ENCODE assay signal across 20 cellular contexts in the genomic region with DNA sequence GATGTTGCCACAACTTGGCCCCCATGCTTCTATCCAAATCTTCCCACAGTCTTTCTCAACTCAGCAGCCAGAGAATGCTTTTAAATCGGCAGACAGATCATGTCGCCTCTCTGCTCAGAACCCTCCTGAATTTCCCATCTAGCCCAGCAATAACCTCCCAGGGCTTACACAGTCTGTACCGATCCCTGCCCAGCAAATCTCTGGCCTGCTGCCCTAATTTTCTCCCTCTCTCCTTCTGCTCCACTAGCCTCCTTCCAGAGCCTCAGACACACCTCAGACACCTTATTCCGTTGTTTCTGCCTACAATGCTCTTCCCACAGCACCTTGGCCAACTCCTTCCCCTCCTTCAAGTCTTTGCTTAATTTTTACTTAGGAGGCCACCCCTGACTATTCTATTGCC. TPM values are rescaled to one million over a fixed set of nuclear protein-coding genes. Genes with fewer than 3 reads are reported as not detected.
DNase-seq lines count a peak whose midpoint lies in the region; ATAC-seq, FAIRE-seq and TF ChIP-seq lines count a peak whose summit lies in the region.
"Had no signal": no experiment of that assay in that cellular context is flagged by ENCODE, and none has a peak within 500 bp of the region (broad histone marks: within the 10 kb centered on the region; RNA-seq: fewer than 3 reads in every experiment).

No MANE protein-coding gene starts in this region.

- no peaks in the 10 kb centered on the region for H3K9me3 Mint-ChIP-seq in activated T-helper 1 cell treated with anti-CD3 and anti-CD28 coated beads, Interleukin-12 subunit alpha, Interleukin-12 subunit beta, Interleukin-2, Interleukin-4 antibody, amounts not matched to agents 30 ng/mL and 10 ng/mL and 1 ng/mL, durations not matched to agents 14 hours and 24 hours and 36 hours
- H3K9me3 Mint-ChIP-seq: CD4-positive, alpha-beta T cell; HFFc6 had no signal

- BruUV-seq in endothelial cell of umbilical vein (replicated peaks; lab: Mats Ljungman, UMichigan), result no TSS peak

- H3K9ac ChIP-seq in endothelial cell of umbilical vein (replicated peaks; ENCODE audit: extremely low read depth, insufficient read depth, low read length), result no peak overlapping the region

- peaks cover 22% of the 10 kb centered on the region for H3K4me1 Mint-ChIP-seq in activated T-helper 1 cell treated with anti-CD3 and anti-CD28 coated beads, Interleukin-12 subunit alpha, Interleukin-12 subunit beta, Interleukin-2, Interleukin-4 antibody, amounts not matched to agents 30 ng/mL and 10 ng/mL and 1 ng/mL, durations not matched to agents 14 hours and 24 hours and 36 hours (ENCODE audit: low read depth)
- H3K4me1 Mint-ChIP-seq: B cell had no signal

- intact Hi-C loops in activated T-helper 1 cell treated with anti-CD3 and anti-CD28 coated beads, Interleukin-12 subunit alpha, Interleukin-12 subunit beta, Interleukin-2, Interleukin-4 antibody, amounts not matched to agents 30 ng/mL and 10 ng/mL and 1 ng/mL, durations not matched to agents 14 hours and 24 hours and 36 hours (cut with micrococcal nuclease), result no loop called here
- intact Hi-C loops in endothelial cell of umbilical vein (cut with micrococcal nuclease) (loop anchor here (10.0 kb wide), 1 partner anchor 215 kb away; no protein-coding TSS in a partner anchor), testis (cut with DNase I; ENCODE audit: low total_unique reads) (no loop called here)

- H3K27me3 ChIP-seq in endothelial cell of umbilical vein (ENCODE audit: control insufficient read depth in 2 of 2, insufficient read depth in 2 of 2, low read length in 2 of 2), result no peaks in the 10 kb centered on the region
- H3K27me3 ChIP-seq in testis, result no peaks in the 10 kb centered on the region

- peaks cover 3% of the 10 kb centered on the region for H3K4me1 ChIP-seq in endothelial cell of umbilical vein (ENCODE audit: control insufficient read depth, extremely low read depth, insufficient read depth, low read length)
- H3K4me1 ChIP-seq in testis, result peaks cover 4% of the 10 kb centered on the region

- FAIRE-seq in endothelial cell of umbilical vein (lab: Jason Lieb, UNC), result peak; percentile 63
- FAIRE-seq: G401.6, GM12892, H1 had no signal

- H3K36me3 ChIP-seq in endothelial cell of umbilical vein (ENCODE audit: control insufficient read depth in 2 of 2, extremely low read depth in 1 of 2, insufficient read depth in 2 of 2, low read length in 2 of 2), result no peaks in the 10 kb centered on the region
- H3K36me3 ChIP-seq in testis (ENCODE audit: low read depth, missing control alignments), result no peaks in the 10 kb centered on the region

- no peak for TF ChIP-seq CTCF in endothelial cell of umbilical vein (IDR thresholded peaks at IDR 0.05; ENCODE audit: extremely low read depth in 1 of 2, insufficient read depth in 1 of 2, low read depth in 1 of 2, low read length in 2 of 2)
- TF ChIP-seq CTCF in testis (IDR thresholded peaks at IDR 0.05), result no peak

- H3K27me3 Mint-ChIP-seq in activated T-helper 1 cell treated with anti-CD3 and anti-CD28 coated beads, Interleukin-12 subunit alpha, Interleukin-12 subunit beta, Interleukin-2, Interleukin-4 antibody, amounts not matched to agents 30 ng/mL and 10 ng/mL and 1 ng/mL, durations not matched to agents 14 hours and 24 hours and 36 hours (ENCODE audit: insufficient read depth), result peaks cover 3% of the 10 kb centered on the region

- TF ChIP-seq POLR2A in endothelial cell of umbilical vein (IDR thresholded peaks at IDR 0.05; ENCODE audit: low read depth, low read length) (no peak), testis (IDR thresholded peaks at IDR 0.05) (no peak)

- no peak for ATAC-seq in GM18511 (IDR thresholded peaks at IDR 0.05; ENCODE audit: unreplicated experiment)
- no peak for ATAC-seq in HG03039 (IDR thresholded peaks at IDR 0.05; ENCODE audit: unreplicated experiment)

- H3K9me1 ChIP-seq in endothelial cell of umbilical vein (replicated peaks; ENCODE audit: control insufficient read depth, extremely low read depth, insufficient read depth, low read length), result no peaks in the 10 kb centered on the region

- no peak overlapping the region for H2AFZ ChIP-seq in endothelial cell of umbilical vein (ENCODE audit: low read depth, low read length)

- WGBS in testis, 2 donors, result 56 to 71% methylated on average over 4 of the region's 4 CpGs

- H3K36me3 Mint-ChIP-seq in activated T-helper 1 cell treated with anti-CD3 and anti-CD28 coated beads, Interleukin-12 subunit alpha, Interleukin-12 subunit beta, Interleukin-2, Interleukin-4 antibody, amounts not matched to agents 30 ng/mL and 10 ng/mL and 1 ng/mL, durations not matched to agents 14 hours and 24 hours and 36 hours (ENCODE audit: low read depth), result no peaks in the 10 kb centered on the region

- H3K9me3 ChIP-seq in endothelial cell of umbilical vein (replicated peaks; ENCODE audit: control insufficient read depth, insufficient read depth, low read length) (no peaks in the 10 kb centered on the region), testis (no peaks in the 10 kb centered on the region)

- DNase-seq in G401 (ENCODE audit: low spot score), result peak; percentile 62
- DNase-seq in activated T-helper 1 cell treated with anti-CD3 and anti-CD28 coated beads, Interleukin-12 subunit alpha, Interleukin-12 subunit beta, Interleukin-2, Interleukin-4 antibody, amounts not matched to agents 30 ng/mL and 10 ng/mL and 1 ng/mL, durations not matched to agents 14 hours and 24 hours and 36 hours (ENCODE audit: low spot score), result no peak
- no peak for DNase-seq in endothelial cell of umbilical vein (ENCODE audit: low read depth, low spot score)
- peak; percentile 37 for DNase-seq in testis
- DNase-seq in NCI-H2171 (lab: John Stamatoyannopoulos, UW), result no peak
- DNase-seq: 8988T; ACHN; C1 segment of cervical spinal cord; CD4-positive, alpha-beta T cell; DMS79; HCEC 1CT; HFFc6; KG1 had no signal

- H3K4me3 ChIP-seq in endothelial cell of umbilical vein (replicated peaks in 1 of 3; ENCODE audit: insufficient read depth in 1 of 3, low read depth in 1 of 3, low read length in 3 of 3), result no peak overlapping the region
- no peak overlapping the region for H3K4me3 ChIP-seq in testis

- in situ Hi-C loops in G401 (cut with HindIII; ENCODE audit: low sequenced_read_pairs), result no loop called here

- H3K27ac Mint-ChIP-seq in activated T-helper 1 cell treated with anti-CD3 and anti-CD28 coated beads, Interleukin-12 subunit alpha, Interleukin-12 subunit beta, Interleukin-2, Interleukin-4 antibody, amounts not matched to agents 30 ng/mL and 10 ng/mL and 1 ng/mL, durations not matched to agents 14 hours and 24 hours and 36 hours, result peak overlapping the region; percentile 23
- H3K27ac Mint-ChIP-seq: B cell; CD4-positive, alpha-beta T cell; HFFc6 had no signal

- H3K27ac ChIP-seq in endothelial cell of umbilical vein (ENCODE audit: insufficient read depth, low read depth, low read length), result no peak overlapping the region
- no peak overlapping the region for H3K27ac ChIP-seq in testis
- H3K27ac ChIP-seq: HL-60 had no signal

- no peak overlapping the region for H3K4me3 Mint-ChIP-seq in activated T-helper 1 cell treated with anti-CD3 and anti-CD28 coated beads, Interleukin-12 subunit alpha, Interleukin-12 subunit beta, Interleukin-2, Interleukin-4 antibody, amounts not matched to agents 30 ng/mL and 10 ng/mL and 1 ng/mL, durations not matched to agents 14 hours and 24 hours and 36 hours
- H3K4me3 Mint-ChIP-seq: B cell; CD4-positive, alpha-beta T cell; HFFc6 had no signal

- H3K79me2 ChIP-seq in endothelial cell of umbilical vein (ENCODE audit: control insufficient read depth, insufficient read depth, low read length), result no peaks in the 10 kb centered on the region

- H3K4me2 ChIP-seq in endothelial cell of umbilical vein (ENCODE audit: insufficient read depth, low read length), result no peak overlapping the region

- dilution Hi-C loops in endothelial cell of umbilical vein (cut with MboI; ENCODE audit: extremely low pct_ligation_motif_present, low sequenced_read_pairs), result no loop called here

- H4K20me1 ChIP-seq in endothelial cell of umbilical vein (replicated peaks; ENCODE audit: control insufficient read depth, extremely low read depth, insufficient read depth, low read length), result no peaks in the 10 kb centered on the region

- CTCF ChIA-PET in endothelial cell of umbilical vein (lab: Charles Lee), result no interaction called here

- POLR2A ChIA-PET in endothelial cell of umbilical vein (lab: Charles Lee), result no interaction called here

RNA-seq across cellular contexts. Expression of gene MDH2, which starts 32.3 kb away (rescaled TPM):
- total RNA-seq in G401 (2014; rRNA removed; shearing (Covaris generic)), result 190 and 192 TPM in 2 replicates
- 249 and 292 TPM in 2 replicates for total RNA-seq in activated T-helper 1 cell treated with anti-CD3 and anti-CD28 coated beads, Interleukin-12 subunit alpha, Interleukin-12 subunit beta, Interleukin-2, Interleukin-4 antibody, amounts not matched to agents 30 ng/mL and 10 ng/mL and 1 ng/mL, durations not matched to agents 14 hours and 24 hours and 36 hours
- 168 and 175 TPM in 2 replicates for total RNA-seq in endothelial cell of umbilical vein
- polyA plus RNA-seq in endothelial cell of umbilical vein, result 121 and 123 TPM in 2 replicates
- 122 and 123 TPM in 2 replicates for polyA plus RNA-seq in endothelial cell of umbilical vein (2011; cell fraction: cytosol; rRNA removed)
- polyA plus RNA-seq in endothelial cell of umbilical vein (2011; cell fraction: nucleus; rRNA removed), result 61.8 and 68.0 TPM in 2 replicates
- polyA plus RNA-seq in endothelial cell of umbilical vein (2012), result 168 and 172 TPM in 2 replicates
- polyA minus RNA-seq in endothelial cell of umbilical vein, result 81.2 and 115 TPM in 2 replicates
- 111 TPM for polyA minus RNA-seq in endothelial cell of umbilical vein (2011; cell fraction: cytosol; rRNA and poly(A)+ RNA removed)
- 33.5 and 36.1 TPM in 2 replicates for polyA minus RNA-seq in endothelial cell of umbilical vein (2011; cell fraction: nucleus; rRNA and poly(A)+ RNA removed)
- total RNA-seq in testis, result 100 to 1,000 TPM in 1 of 2 donors, 10 to 100 TPM in 1; 93.3 to 102 TPM
- 154 TPM for polyA plus RNA-seq in testis (ENCODE audit: insufficient read depth, low read depth, low replicate concordance)

RNA-seq across cellular contexts. Expression of gene STYXL1, which starts 32.4 kb away (rescaled TPM):
- total RNA-seq in G401 (2014; rRNA removed; shearing (Covaris generic)), result 61.7 TPM in 2 replicates
- total RNA-seq in activated T-helper 1 cell treated with anti-CD3 and anti-CD28 coated beads, Interleukin-12 subunit alpha, Interleukin-12 subunit beta, Interleukin-2, Interleukin-4 antibody, amounts not matched to agents 30 ng/mL and 10 ng/mL and 1 ng/mL, durations not matched to agents 14 hours and 24 hours and 36 hours, result 35.3 and 38.7 TPM in 2 replicates
- total RNA-seq in endothelial cell of umbilical vein (23.0 and 24.3 TPM in 2 replicates), testis (10 to 100 TPM; 47.0 to 48.3 TPM)
- polyA plus RNA-seq in endothelial cell of umbilical vein (67.6 and 70.9 TPM in 2 replicates), testis (ENCODE audit: insufficient read depth, low read depth, low replicate concordance) (122 TPM)
- polyA plus RNA-seq in endothelial cell of umbilical vein (2011; cell fraction: cytosol; rRNA removed), result 64.2 and 86.9 TPM in 2 replicates
- polyA plus RNA-seq in endothelial cell of umbilical vein (2011; cell fraction: nucleus; rRNA removed), result 60.7 TPM in 2 replicates
- 28.4 and 29.8 TPM in 2 replicates for polyA plus RNA-seq in endothelial cell of umbilical vein (2012)
- 21.3 and 36.9 TPM in 2 replicates for polyA minus RNA-seq in endothelial cell of umbilical vein
- polyA minus RNA-seq in endothelial cell of umbilical vein (2011; cell fraction: cytosol; rRNA and poly(A)+ RNA removed), result 12.3 TPM
- polyA minus RNA-seq in endothelial cell of umbilical vein (2011; cell fraction: nucleus; rRNA and poly(A)+ RNA removed), result 14.1 and 17.1 TPM in 2 replicates

Comparison
In these comparisons a context has a peak if more than half of its experiments do, and no peak if none do; other contexts are left out.
1. DNase-seq: peak in G401 (single experiment) and testis (single experiment); none in activated T-helper 1 cell treated with anti-CD3 and anti-CD28 coated beads, Interleukin-12 subunit alpha, Interleukin-12 subunit beta, Interleukin-2, Interleukin-4 antibody, amounts not matched to agents 30 ng/mL and 10 ng/mL and 1 ng/mL, durations not matched to agents 14 hours and 24 hours and 36 hours (single experiment), endothelial cell of umbilical vein (single experiment) and NCI-H2171 (single experiment).